26 cellular contexts compared by ENCODE assay signal in the genomic region with DNA sequence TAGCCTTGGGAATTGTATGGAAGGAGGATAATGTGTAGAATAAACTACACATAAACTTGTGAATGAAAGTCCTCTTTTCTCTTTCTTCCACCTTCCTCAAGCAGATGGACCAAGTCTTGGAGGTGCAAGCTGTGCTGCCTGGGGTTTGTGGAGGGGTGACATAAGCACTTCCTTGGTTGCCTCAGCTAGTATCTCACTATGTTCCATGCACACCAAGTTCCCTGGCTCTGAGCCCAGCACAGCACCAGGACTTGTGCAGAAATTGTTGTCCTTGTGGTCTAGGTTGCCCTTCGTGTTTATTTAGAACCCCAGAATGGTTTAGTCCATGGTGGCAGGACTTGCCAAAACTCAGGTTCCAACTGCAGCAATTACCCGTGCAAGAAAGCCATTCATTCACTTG.
"Had no signal": no experiment of that assay in that cellular context is flagged by ENCODE, and none has a peak within 500 bp of the region (broad histone marks: within the 10 kb centered on the region; RNA-seq: fewer than 3 reads in every experiment).

No MANE protein-coding gene starts in this region.

- H3K27me3 ChIP-seq: stomach, suprapubic skin, thyroid gland, tibial artery, tibial nerve, transverse colon, upper lobe of left lung, upper lobe of right lung, uterus had no signal

- ATAC-seq: stimulated activated effector memory CD8-positive, alpha-beta T cell treated with anti-CD3 and anti-CD28 coated beads, Interleukin-12 subunit alpha, Interleukin-12 subunit beta, amount 100 ng/mL, for 72 hours; stimulated activated memory B cell treated with anti-CD40 and anti-IgM and Interleukin-4, amounts not matched to agents 10 μg/mL and 1 μg/mL and 100 μg/mL, for 72 hours; stimulated activated naive B cell treated with anti-CD40 and anti-IgM and Interleukin-4, amounts not matched to agents 10 μg/mL and 1 μg/mL and 100 μg/mL, for 72 hours; stimulated activated naive CD8-positive, alpha-beta T cell treated with anti-CD3 and anti-CD28 coated beads, Interleukin-15, amount 100 ng/mL, for 72 hours; stimulated activated naive CD8-positive, alpha-beta T cell treated with anti-CD3 and anti-CD28 coated beads, Interleukin-15, Interleukin-2, amounts not matched to agents 100 U/mL and 50 U/mL, for 24 hours; upper lobe of right lung had no signal

- H3K4me1 ChIP-seq: stomach, suprapubic skin, thyroid gland, tibial artery, tibial nerve, transverse colon, upper lobe of left lung, upper lobe of right lung, uterus had no signal

- H3K4me3 ChIP-seq: stomach, suprapubic skin, thoracic aorta, thyroid gland, tibial artery, tibial nerve, transverse colon, upper lobe of left lung, upper lobe of right lung, uterus had no signal

- DNase-seq: stimulated activated CD4-positive, alpha-beta T cell treated with anti-CD3 and anti-CD28 coated beads, Interleukin-2, amount 100 ng/mL, for 24 hours; stimulated activated CD4-positive, alpha-beta T cell treated with anti-CD3 and anti-CD28 coated beads, Interleukin-2, amount 100 ng/mL, for 48 hours; stimulated activated CD4-positive, alpha-beta T cell treated with anti-CD3 and anti-CD28 coated beads, Interleukin-4, amount 100 ng/mL, for 1 hour; stimulated activated CD4-positive, alpha-beta T cell treated with anti-CD3 and anti-CD28 coated beads, Interleukin-4, amount 100 ng/mL, for 24 hours; stimulated activated CD4-positive, alpha-beta T cell treated with anti-CD3 and anti-CD28 coated beads, Interleukin-4, amount 100 ng/mL, for 4 hours; stimulated activated CD8-positive, alpha-beta memory T cell treated with anti-CD3 and anti-CD28 coated beads, Interleukin-4, amount 100 ng/mL, for 48 hours; stimulated activated naive B cell treated with anti-CD40 and anti-IgM and Interleukin-4, amounts not matched to agents 10 μg/mL and 1 μg/mL and 100 μg/mL, for 72 hours; stimulated activated naive CD4-positive, alpha-beta T cell; stimulated activated naive CD4-positive, alpha-beta T cell treated with Interleukin-2 at 50 U/mL for 16 hours; stimulated activated naive CD8-positive, alpha-beta T cell treated with anti-CD3 and anti-CD28 coated beads, Interleukin-15, amount 100 ng/mL, for 72 hours; stimulated activated naive CD8-positive, alpha-beta T cell treated with anti-CD3 and anti-CD28 coated beads, Interleukin-15, Interleukin-2, amounts not matched to agents 100 U/mL and 50 U/mL, for 24 hours; stomach; substantia nigra; thyroid gland; tibial artery; transverse colon; trophoblast cell; upper lobe of left lung; upper lobe of right lung; uterus had no signal

- FAIRE-seq: urothelium cell line had no signal

- H3K9me3 ChIP-seq: suprapubic skin, thoracic aorta, thyroid gland, tibial artery, tibial nerve, transverse colon, upper lobe of left lung, upper lobe of right lung, uterus had no signal

- H3K27ac ChIP-seq: stomach, suprapubic skin, thoracic aorta, thyroid gland, tibial artery, tibial nerve, transverse colon, upper lobe of left lung, upper lobe of right lung, uterus had no signal

- H3K36me3 ChIP-seq: stomach, suprapubic skin, thoracic aorta, thyroid gland, tibial artery, tibial nerve, transverse colon, upper lobe of left lung, upper lobe of right lung, uterus had no signal
